ENCODE assay signal across 25 cellular contexts in genomic region chr12:72063073-72063472, GRCh38.
"Had no signal": no experiment of that assay in that cellular context is flagged by ENCODE, and none has a peak within 500 bp of the region (broad histone marks: within the 10 kb centered on the region; RNA-seq: fewer than 3 reads in every experiment).

No MANE protein-coding gene starts in this region.

- H3K4me3 Mint-ChIP-seq: mesothelial cell of epicardium, naive B cell had no signal

- H3K27me3 ChIP-seq: dorsolateral prefrontal cortex, esophagus squamous epithelium, gastrocnemius medialis, heart right ventricle, left lung had no signal

- ATAC-seq: esophagus mucosa, gastrocnemius medialis, heart right ventricle, left cardiac atrium, left lung, left ventricle myocardium superior, lower lobe of right lung, mucosa of descending colon had no signal

- FAIRE-seq: endometrium, islet of Langerhans, keratinocyte had no signal

- H3K9me3 ChIP-seq: esophagus squamous epithelium, gastrocnemius medialis, heart right ventricle, left lung, lower lobe of right lung, mucosa of descending colon had no signal

- H3K27ac ChIP-seq: coronary artery, dorsolateral prefrontal cortex, epithelial cell of prostate, esophagus squamous epithelium, gastrocnemius medialis, heart right ventricle, left lung, lower lobe of right lung had no signal

- H3K27ac Mint-ChIP-seq: mesothelial cell of epicardium, naive B cell had no signal

- H3K36me3 Mint-ChIP-seq: mesothelial cell of epicardium, naive B cell had no signal

- H3K4me1 Mint-ChIP-seq: naive B cell had no signal

- DNase-seq: dermis blood vessel endothelial cell; dorsolateral prefrontal cortex; effector CD4-positive, alpha-beta T cell; effector memory CD4-positive, alpha-beta T cell; erythroblast; esophagus squamous epithelium; foreskin fibroblast; gastrocnemius medialis; glutamatergic neuron; heart right ventricle; hippocampal formation; left cardiac atrium; left lung; left ventricle myocardium superior; lower lobe of right lung; mesenchymal stem cell; mucosa of descending colon; naive B cell had no signal

- H3K36me3 ChIP-seq: esophagus squamous epithelium, gastrocnemius medialis, heart right ventricle, left lung, lower lobe of right lung had no signal

- H3K4me3 ChIP-seq: coronary artery, dorsolateral prefrontal cortex, esophagus squamous epithelium, gastrocnemius medialis, heart right ventricle, left lung, lower lobe of right lung, mucosa of descending colon had no signal

- H3K4me1 ChIP-seq: esophagus squamous epithelium, gastrocnemius medialis, heart right ventricle, left lung, lower lobe of right lung had no signal
